ENCODE assay signal across 8 cellular contexts in genomic region chr15:100601158-100601557, GRCh38. TPM values are rescaled to one million over a fixed set of nuclear protein-coding genes. Genes with fewer than 3 reads are reported as not detected.
DNase-seq lines count a peak whose midpoint lies in the region; ATAC-seq, FAIRE-seq and TF ChIP-seq lines count a peak whose summit lies in the region.

No MANE protein-coding gene starts in this region.

- FAIRE-seq in HepG2 (lab: Jason Lieb, UNC): no peak

- H3K27ac ChIP-seq in OCI-LY1 (ENCODE audit: low read depth, low read length, poor library complexity, severe bottlenecking) (no peak overlapping the region), adrenal gland (peak overlapping the region in 3 of 5 donors; percentile 73 to 89 (median 76)), HepG2 (ENCODE audit: extremely low read length, insufficient read depth, low read length) (peak overlapping the region; percentile 59), thoracic aorta (no peak overlapping the region)

- H3K4me2 ChIP-seq in OCI-LY1 (ENCODE audit: low read length) (peak overlapping the region; percentile 97), HepG2 (ENCODE audit: low read depth, low read length) (peak overlapping the region; percentile 94)

- WGBS in adrenal gland, 4 donors: 0 to 1% (median 1%) methylated on average over 10 of the region's 10 CpGs
- 1% methylated on average over 10 of the region's 10 CpGs for WGBS in HepG2 (ENCODE audit: low lambda C conversion rate)

- peak overlapping the region; percentile 94 for H3K4me3 ChIP-seq in GM06990 (replicated peaks; ENCODE audit: low read depth, low read length)
- H3K4me3 ChIP-seq in OCI-LY1 (ENCODE audit: low read depth, low read length, poor library complexity, severe bottlenecking): peak overlapping the region; percentile 83
- peak overlapping the region; percentile 70 to 94 (median 82) for H3K4me3 ChIP-seq in adrenal gland
- H3K4me3 ChIP-seq in HepG2 (replicated peaks in 1 of 3; ENCODE audit: insufficient read depth in 1 of 3, low read depth in 2 of 3, low read length in 3 of 3): peak overlapping the region; percentile 69 to 99 (median 85)
- peak overlapping the region; percentile 94 for H3K4me3 ChIP-seq in thoracic aorta

- peak; percentile 14 for DNase-seq in GM06990 (ENCODE audit: extremely low read depth, insufficient read length)
- DNase-seq in adrenal gland: peak in 4 of 7 donors; percentile 16 to 37 (median 24)
- DNase-seq in HepG2 (ENCODE audit: low spot score): no peak
- DNase-seq in thoracic aorta (ENCODE audit: low spot score): no peak
- DNase-seq in ecto neural progenitor cell (ENCODE audit: low spot score): no peak
- DNase-seq in NCI-H2196 (lab: John Stamatoyannopoulos, UW; ENCODE audit: unreplicated experiment): no peak

- TF ChIP-seq EP300 in HepG2 (IDR thresholded peaks at IDR 0.05; ENCODE audit: low read depth in 2 of 2, low read length in 2 of 2) (no peak), HepG2 (CRISPR knock-in tag; IDR thresholded peaks at IDR 0.05; ENCODE audit: borderline replicate concordance) (no peak)

- CTCF ChIA-PET in HepG2 (lab: Yijun Ruan, JAX; ENCODE audit: low intra/inter-chr PET ratio, low total read pairs): no interaction called here

- H4K20me1 ChIP-seq in OCI-LY1 (ENCODE audit: insufficient read depth, low read length) (no peaks in the 10 kb centered on the region), HepG2 (ENCODE audit: insufficient read depth, low read length) (no peaks in the 10 kb centered on the region)

- peaks cover 50% of the 10 kb centered on the region for H3K4me1 ChIP-seq in OCI-LY1 (ENCODE audit: insufficient read depth, low read length, severe bottlenecking)
- H3K4me1 ChIP-seq in adrenal gland (replicated peaks in 1 of 2): peaks cover 8 to 30% of the 10 kb centered on the region in 2 donors
- peaks cover 53% of the 10 kb centered on the region for H3K4me1 ChIP-seq in HepG2 (ENCODE audit: insufficient read depth, low read length)
- peaks cover 20 to 35% of the 10 kb centered on the region in 2 donors for H3K4me1 ChIP-seq in thoracic aorta (ENCODE audit: control insufficient read depth in 1 of 2, low read depth in 2 of 2)

- intact Hi-C loops in adrenal gland (cut with DNase I) (no loop called here), HepG2 (cut with micrococcal nuclease; ENCODE audit: unreplicated experiment) (no loop called here)

- TF ChIP-seq POLR2A in adrenal gland (IDR thresholded peaks at IDR 0.05) (no peak), HepG2 (IDR thresholded peaks at IDR 0.05; ENCODE audit: insufficient read depth in 1 of 2, low read depth in 2 of 2, low read length in 2 of 2) (no peak)

- TF ChIP-seq CTCF in GM06990 (IDR thresholded peaks at IDR 0.05; ENCODE audit: insufficient read depth, low read length, poor library complexity, severe bottlenecking) (no peak), OCI-LY1 (IDR thresholded peaks at IDR 0.05; ENCODE audit: low read length) (no peak), adrenal gland (IDR thresholded peaks at IDR 0.05) (no peak), HepG2 (CRISPR knock-in tag; IDR thresholded peaks at IDR 0.05) (no peak), thoracic aorta (IDR thresholded peaks at IDR 0.05) (no peak)

- TF ChIP-seq RAD21 in HepG2 (CRISPR knock-in tag; IDR thresholded peaks at IDR 0.05): no peak

- in situ Hi-C loops in HepG2 (cut with HindIII; ENCODE audit: extremely low pct_ligation_motif_present, low pct_unique_long_range_greater_than_20kb): loop anchor here (10.0 kb wide), 1 partner anchor 246 kb away; no protein-coding TSS in a partner anchor

- H3K79me2 ChIP-seq in OCI-LY1 (ENCODE audit: insufficient read depth, low read length): peaks cover 62% of the 10 kb centered on the region
- H3K79me2 ChIP-seq in HepG2 (ENCODE audit: insufficient read depth, low read length): peaks cover 76% of the 10 kb centered on the region

- H3K9me2 ChIP-seq in OCI-LY1 (ENCODE audit: low read depth, low read length): no peaks in the 10 kb centered on the region

- H3K9me3 ChIP-seq in OCI-LY1 (ENCODE audit: low read length) (no peaks in the 10 kb centered on the region), adrenal gland (replicated peaks in 1 of 3) (no peaks in the 10 kb centered on the region), HepG2 (ENCODE audit: low read length) (no peaks in the 10 kb centered on the region), thoracic aorta (no peaks in the 10 kb centered on the region)

- BruUV-seq in HepG2 (replicated peaks; lab: Mats Ljungman, UMichigan): no TSS peak

- no peak overlapping the region for H2AFZ ChIP-seq in OCI-LY1 (ENCODE audit: low read length)
- peak overlapping the region; percentile 9 for H2AFZ ChIP-seq in HepG2 (ENCODE audit: low read length)

- H3K36me3 ChIP-seq in GM06990 (ENCODE audit: control insufficient read depth, insufficient read depth, low read length) (no peaks in the 10 kb centered on the region), OCI-LY1 (ENCODE audit: insufficient read depth, low read length) (peaks cover 10% of the 10 kb centered on the region; the same call in 1 of the 2 replicates), adrenal gland (replicated peaks in 1 of 2) (no peaks in the 10 kb centered on the region), HepG2 (replicated peaks in 1 of 2; ENCODE audit: control insufficient read depth in 1 of 2, insufficient read depth in 2 of 2, low read length in 2 of 2) (peaks cover 0 to 11% of the 10 kb centered on the region in 2 experiments; a peak in 2 of 5 replicates), thoracic aorta (no peaks in the 10 kb centered on the region)

- H3K9ac ChIP-seq in OCI-LY1 (ENCODE audit: low read length) (peak overlapping the region; percentile 78), HepG2 (ENCODE audit: insufficient read depth, low read depth, low read length) (peak overlapping the region; percentile 82)

- H3K27me3 ChIP-seq in GM06990 (replicated peaks; ENCODE audit: control insufficient read depth, insufficient read depth, low read length) (no peaks in the 10 kb centered on the region), OCI-LY1 (ENCODE audit: insufficient read depth, low read length) (no peaks in the 10 kb centered on the region), adrenal gland (no peaks in the 10 kb centered on the region), HepG2 (ENCODE audit: control insufficient read depth in 1 of 2, insufficient read depth in 2 of 2, low read length in 2 of 2) (no peaks in the 10 kb centered on the region; a peak in 1 of 5 replicates), thoracic aorta (replicated peaks; ENCODE audit: insufficient read depth) (no peaks in the 10 kb centered on the region)

- POLR2A ChIA-PET in HepG2 (lab: Yijun Ruan, JAX): interaction anchor here (1.2 kb wide), 1 partner anchor 9 kb away, joined by 4 read pairs; no protein-coding TSS in a partner anchor

- H3F3A ChIP-seq in OCI-LY1 (ENCODE audit: insufficient read depth, low read length): no peaks in the 10 kb centered on the region

- ATAC-seq in HepG2 (peak; percentile 4; the same call in 2 of the 3 replicates), thoracic aorta (ENCODE audit: insufficient number of reproducible peaks, low FRiP score, low read depth) (no peak), GM21423 (IDR thresholded peaks at IDR 0.05; ENCODE audit: unreplicated experiment) (no peak)

RNA-seq across cellular contexts. Expression of gene LINS1, which starts 0.8 kb away (rescaled TPM):
- total RNA-seq in adrenal gland: 10 to 100 TPM in 6 of 8 donors, 1 to 10 TPM in 2; 7.4 to 18.6 (median 12.1) TPM
- 10 to 100 TPM in 2 of 3 donors, 1 to 10 TPM in 1; 8.1 to 19.4 (median 11.2) TPM for polyA plus RNA-seq in adrenal gland
- 9.6 and 10.4 TPM in 2 replicates for total RNA-seq in HepG2 (2016; rRNA removed; fragmentation: Illumina TruSeq; extraction: Trizol)
- total RNA-seq in HepG2 (2016; cell fraction: cytosol; rRNA removed; fragmentation: Illumina TruSeq; extraction: Trizol; ENCODE audit: low read depth): 3.5 and 5.2 TPM in 2 replicates
- total RNA-seq in HepG2 (2016; cell fraction: insoluble cytoplasmic fraction; rRNA removed; fragmentation: Illumina TruSeq; extraction: Trizol): 9.2 and 9.9 TPM in 2 replicates
- 3.2 and 5.2 TPM in 2 replicates for total RNA-seq in HepG2 (2016; cell fraction: membrane; rRNA removed; fragmentation: Illumina TruSeq; extraction: Trizol)
- 24.6 and 32.3 TPM in 2 replicates for total RNA-seq in HepG2 (2016; cell fraction: nucleus; rRNA removed; fragmentation: Illumina TruSeq; extraction: Trizol)
- polyA plus RNA-seq in HepG2 (2011; rRNA removed): 9.8 and 10.0 TPM in 2 replicates
- polyA plus RNA-seq in HepG2 (2011; cell fraction: cytosol; rRNA removed): 1.6 and 3.0 TPM in 2 replicates
- 13.4 and 14.4 TPM in 2 replicates for polyA plus RNA-seq in HepG2 (2011; cell fraction: nucleus; rRNA removed)
- 3.9 and 4.8 TPM in 2 replicates for polyA plus RNA-seq in HepG2 (2012)
- polyA plus RNA-seq in HepG2 (2016; cell fraction: cytosol; fragmentation: Illumina TruSeq; extraction: Trizol; ENCODE audit: low read depth): 0.54 and 1.7 TPM in 2 replicates
- 6.5 and 7.2 TPM in 2 replicates for polyA plus RNA-seq in HepG2 (2016; cell fraction: insoluble cytoplasmic fraction; fragmentation: Illumina TruSeq; extraction: Trizol; ENCODE audit: low read depth)
- 2.4 and 3.1 TPM in 2 replicates for polyA plus RNA-seq in HepG2 (2016; cell fraction: membrane; fragmentation: Illumina TruSeq; extraction: Trizol; ENCODE audit: low read depth)
- 38.7 and 40.0 TPM in 2 replicates for polyA plus RNA-seq in HepG2 (2016; cell fraction: nucleus; fragmentation: Illumina TruSeq; extraction: Trizol; ENCODE audit: insufficient read depth, low read depth)
- polyA minus RNA-seq in HepG2 (2011; rRNA and poly(A)+ RNA removed; ENCODE audit: low replicate concordance): 13.1 and 33.6 TPM in 2 replicates
- 1.3 and 3.7 TPM in 2 replicates for polyA minus RNA-seq in HepG2 (2011; cell fraction: cytosol; rRNA and poly(A)+ RNA removed)
- polyA minus RNA-seq in HepG2 (2011; cell fraction: nucleus; rRNA and poly(A)+ RNA removed): 30.8 and 36.2 TPM in 2 replicates
- total RNA-seq in thoracic aorta: 10 to 100 TPM in 1 of 2 donors, 1 to 10 TPM in 1; 5.4 to 29.3 TPM

RNA-seq across cellular contexts. Expression of gene ASB7, which starts 1.2 kb away (rescaled TPM):
- total RNA-seq in adrenal gland: 10 to 100 TPM in 6 of 8 donors, 1 to 10 TPM in 2; 9.1 to 25.2 (median 12.0) TPM
- polyA plus RNA-seq in adrenal gland: 1 to 10 TPM; 2.7 to 6.9 (median 4.4) TPM
- total RNA-seq in HepG2 (2016; rRNA removed; fragmentation: Illumina TruSeq; extraction: Trizol): 12.1 and 15.2 TPM in 2 replicates
- total RNA-seq in HepG2 (2016; cell fraction: cytosol; rRNA removed; fragmentation: Illumina TruSeq; extraction: Trizol; ENCODE audit: low read depth): 3.5 and 3.6 TPM in 2 replicates
- 12.5 and 13.8 TPM in 2 replicates for total RNA-seq in HepG2 (2016; cell fraction: insoluble cytoplasmic fraction; rRNA removed; fragmentation: Illumina TruSeq; extraction: Trizol)
- total RNA-seq in HepG2 (2016; cell fraction: membrane; rRNA removed; fragmentation: Illumina TruSeq; extraction: Trizol): 7.2 and 7.8 TPM in 2 replicates
- 13.1 and 13.4 TPM in 2 replicates for total RNA-seq in HepG2 (2016; cell fraction: nucleus; rRNA removed; fragmentation: Illumina TruSeq; extraction: Trizol)
- polyA plus RNA-seq in HepG2 (2011; rRNA removed): 7.7 and 8.3 TPM in 2 replicates
- polyA plus RNA-seq in HepG2 (2011; cell fraction: cytosol; rRNA removed): 6.0 and 6.7 TPM in 2 replicates
- polyA plus RNA-seq in HepG2 (2011; cell fraction: nucleus; rRNA removed): 6.9 and 7.6 TPM in 2 replicates
- 5.3 and 5.7 TPM in 2 replicates for polyA plus RNA-seq in HepG2 (2012)
- 0.51 and 0.92 TPM in 2 replicates for polyA plus RNA-seq in HepG2 (2016; cell fraction: cytosol; fragmentation: Illumina TruSeq; extraction: Trizol; ENCODE audit: low read depth)
- polyA plus RNA-seq in HepG2 (2016; cell fraction: insoluble cytoplasmic fraction; fragmentation: Illumina TruSeq; extraction: Trizol; ENCODE audit: low read depth): 10.5 and 11.4 TPM in 2 replicates
- 2.8 and 3.0 TPM in 2 replicates for polyA plus RNA-seq in HepG2 (2016; cell fraction: membrane; fragmentation: Illumina TruSeq; extraction: Trizol; ENCODE audit: low read depth)
- polyA plus RNA-seq in HepG2 (2016; cell fraction: nucleus; fragmentation: Illumina TruSeq; extraction: Trizol; ENCODE audit: insufficient read depth, low read depth): 12.7 and 13.0 TPM in 2 replicates
- polyA minus RNA-seq in HepG2 (2011; rRNA and poly(A)+ RNA removed; ENCODE audit: low replicate concordance): 14.1 and 28.8 TPM in 2 replicates
- polyA minus RNA-seq in HepG2 (2011; cell fraction: cytosol; rRNA and poly(A)+ RNA removed): 8.4 and 10.1 TPM in 2 replicates
- polyA minus RNA-seq in HepG2 (2011; cell fraction: nucleus; rRNA and poly(A)+ RNA removed): 25.6 and 30.2 TPM in 2 replicates
- total RNA-seq in thoracic aorta: 10 to 100 TPM in 1 of 2 donors, 1 to 10 TPM in 1; 6.0 to 12.8 TPM

Comparison
In these comparisons a context has a peak if more than half of its experiments do, and no peak if none do; other contexts are left out.
1. DNase-seq: peak in GM06990 (single experiment) and adrenal gland (4 of 7); none in HepG2 (single experiment), thoracic aorta (single experiment), ecto neural progenitor cell (single experiment) and NCI-H2196 (single experiment).
2. H3K27ac ChIP-seq: peak in adrenal gland (3 of 5) and HepG2 (single experiment); none in OCI-LY1 (single experiment) and thoracic aorta (0 of 2).
3. Peak in every context shown above with its lines, with median percentiles within 50 percentile points of each other: H3K4me3 ChIP-seq.